In genomic region chr20:23666189-23666588, GRCh38 we compare ENCODE assay signal across 1 cellular context.
A peak's percentile ranks its signal among the peaks of the same experiment; 100 is the strongest.
TF ChIP-seq lines count a peak whose summit lies in the region.

No MANE protein-coding gene starts in this region.

TF ChIP-seq in K562, 482 proteins besides CTCF, POLR2A, EP300 and RAD21:
- TF ChIP-seq, protein P1, sequence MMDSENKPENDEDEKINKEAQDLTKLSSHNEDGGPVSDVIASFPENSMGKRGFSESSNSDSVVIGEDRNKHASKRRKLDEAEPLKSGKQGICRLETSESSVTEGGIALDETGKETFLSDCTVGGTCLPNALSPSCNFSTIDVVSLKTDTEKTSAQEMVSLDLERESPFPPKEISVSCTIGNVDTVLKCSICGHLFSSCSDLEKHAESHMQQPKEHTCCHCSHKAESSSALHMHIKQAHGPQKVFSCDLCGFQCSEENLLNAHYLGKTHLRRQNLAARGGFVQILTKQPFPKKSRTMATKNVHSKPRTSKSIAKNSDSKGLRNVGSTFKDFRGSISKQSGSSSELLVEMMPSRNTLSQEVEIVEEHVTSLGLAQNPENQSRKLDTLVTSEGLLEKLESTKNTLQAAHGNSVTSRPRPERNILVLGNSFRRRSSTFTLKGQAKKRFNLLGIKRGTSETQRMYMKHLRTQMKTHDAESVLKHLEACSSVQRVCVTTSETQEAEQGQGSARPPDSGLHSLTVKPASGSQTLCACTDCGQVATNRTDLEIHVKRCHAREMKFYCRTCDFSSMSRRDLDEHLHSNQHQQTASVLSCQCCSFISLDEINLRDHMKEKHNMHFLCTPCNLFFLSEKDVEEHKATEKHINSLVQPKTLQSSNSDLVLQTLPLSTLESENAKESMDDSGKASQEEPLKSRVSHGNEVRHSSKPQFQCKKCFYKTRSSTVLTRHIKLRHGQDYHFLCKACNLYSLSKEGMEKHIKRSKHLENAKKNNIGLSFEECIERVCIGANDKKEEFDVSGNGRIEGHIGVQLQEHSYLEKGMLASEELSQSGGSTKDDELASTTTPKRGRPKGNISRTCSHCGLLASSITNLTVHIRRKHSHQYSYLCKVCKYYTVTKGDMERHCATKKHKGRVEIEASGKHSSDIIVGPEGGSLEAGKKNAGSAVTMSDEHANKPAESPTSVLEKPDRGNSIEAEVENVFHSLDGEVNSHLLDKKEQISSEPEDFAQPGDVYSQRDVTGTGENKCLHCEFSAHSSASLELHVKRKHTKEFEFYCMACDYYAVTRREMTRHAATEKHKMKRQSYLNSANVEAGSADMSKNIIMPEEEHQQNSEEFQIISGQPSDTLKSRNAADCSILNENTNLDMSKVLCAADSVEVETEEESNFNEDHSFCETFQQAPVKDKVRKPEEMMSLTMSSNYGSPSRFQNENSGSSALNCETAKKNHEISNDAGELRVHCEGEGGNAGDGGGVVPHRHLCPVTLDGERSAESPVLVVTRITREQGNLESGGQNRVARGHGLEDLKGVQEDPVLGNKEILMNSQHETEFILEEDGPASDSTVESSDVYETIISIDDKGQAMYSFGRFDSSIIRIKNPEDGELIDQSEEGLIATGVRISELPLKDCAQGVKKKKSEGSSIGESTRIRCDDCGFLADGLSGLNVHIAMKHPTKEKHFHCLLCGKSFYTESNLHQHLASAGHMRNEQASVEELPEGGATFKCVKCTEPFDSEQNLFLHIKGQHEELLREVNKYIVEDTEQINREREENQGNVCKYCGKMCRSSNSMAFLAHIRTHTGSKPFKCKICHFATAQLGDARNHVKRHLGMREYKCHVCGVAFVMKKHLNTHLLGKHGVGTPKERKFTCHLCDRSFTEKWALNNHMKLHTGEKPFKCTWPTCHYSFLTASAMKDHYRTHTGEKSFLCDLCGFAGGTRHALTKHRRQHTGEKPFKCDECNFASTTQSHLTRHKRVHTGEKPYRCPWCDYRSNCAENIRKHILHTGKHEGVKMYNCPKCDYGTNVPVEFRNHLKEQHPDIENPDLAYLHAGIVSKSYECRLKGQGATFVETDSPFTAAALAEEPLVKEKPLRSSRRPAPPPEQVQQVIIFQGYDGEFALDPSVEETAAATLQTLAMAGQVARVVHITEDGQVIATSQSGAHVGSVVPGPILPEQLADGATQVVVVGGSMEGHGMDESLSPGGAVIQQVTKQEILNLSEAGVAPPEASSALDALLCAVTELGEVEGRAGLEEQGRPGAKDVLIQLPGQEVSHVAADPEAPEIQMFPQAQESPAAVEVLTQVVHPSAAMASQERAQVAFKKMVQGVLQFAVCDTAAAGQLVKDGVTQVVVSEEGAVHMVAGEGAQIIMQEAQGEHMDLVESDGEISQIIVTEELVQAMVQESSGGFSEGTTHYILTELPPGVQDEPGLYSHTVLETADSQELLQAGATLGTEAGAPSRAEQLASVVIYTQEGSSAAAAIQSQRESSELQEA (IDR thresholded peaks at IDR 0.05; ENCODE audit: low read depth): 0 out of 2 replicates have a peak, but pooled peaks have one; percentile 29
- TF ChIP-seq ZNF280A (IDR thresholded peaks at IDR 0.05; ENCODE audit: low read depth, partially characterized antibody): no peak
